ENCODE assay signal across 28 cellular contexts in the genomic region with DNA sequence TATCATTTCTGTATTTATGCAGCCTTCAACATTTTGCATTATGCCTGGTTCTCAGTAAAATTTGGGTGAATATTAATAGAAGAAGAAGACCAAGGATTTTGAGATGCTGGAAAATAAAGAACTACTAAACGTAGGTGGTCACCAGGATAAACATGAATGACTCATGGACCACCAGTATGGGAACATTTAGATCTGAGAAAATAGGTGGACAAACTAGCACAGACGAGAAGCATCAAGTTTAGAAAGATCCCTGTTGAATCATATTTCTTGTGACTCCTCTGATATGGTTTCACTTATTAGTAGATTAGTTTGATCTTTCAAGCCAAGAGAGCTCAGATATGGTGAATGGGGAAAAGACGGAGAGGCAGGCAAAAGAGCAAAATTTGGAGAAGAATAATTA.
"Had no signal": no experiment of that assay in that cellular context is flagged by ENCODE, and none has a peak within 500 bp of the region (broad histone marks: within the 10 kb centered on the region; RNA-seq: fewer than 3 reads in every experiment).

No MANE protein-coding gene starts in this region.

- ATAC-seq: activated CD8-positive, alpha-beta T cell treated with anti-CD3 and anti-CD28 coated beads, Interleukin-2, amount 10 ng/mL, durations not matched to agents 7 days and 5 days; Panc1; Right ventricle myocardium inferior; WTC11 had no signal

- H3K36me3 Mint-ChIP-seq: activated naive CD8-positive, alpha-beta T cell treated with anti-CD3 and anti-CD28 coated beads, Interleukin-2, amount 10 ng/mL, durations not matched to agents 7 days and 5 days had no signal

- H3K9me3 ChIP-seq: adrenal gland, breast epithelium, SK-N-SH had no signal

- H3K4me3 Mint-ChIP-seq: activated CD8-positive, alpha-beta T cell treated with anti-CD3 and anti-CD28 coated beads, Interleukin-2, amount 10 ng/mL, durations not matched to agents 7 days and 5 days; activated naive CD8-positive, alpha-beta T cell treated with anti-CD3 and anti-CD28 coated beads, Interleukin-2, amount 10 ng/mL, durations not matched to agents 7 days and 5 days; T-helper 1 cell treated with Interleukin-12 subunit alpha and Interleukin-12 subunit beta and Interleukin-4 antibody, amounts not matched to agents 30 μg/mL and 1 μg/mL, for 36 hours; WTC11 had no signal

- H3K36me3 ChIP-seq: adrenal gland, breast epithelium had no signal

- H3K27me3 ChIP-seq: adrenal gland, breast epithelium had no signal

- H3K4me1 ChIP-seq: breast epithelium had no signal

- H3K9me3 Mint-ChIP-seq: activated naive CD8-positive, alpha-beta T cell treated with anti-CD3 and anti-CD28 coated beads, Interleukin-2, amount 10 ng/mL, durations not matched to agents 7 days and 5 days had no signal

- H3K27ac ChIP-seq: adrenal gland, breast epithelium had no signal

- H3K27me3 Mint-ChIP-seq: activated naive CD8-positive, alpha-beta T cell treated with anti-CD3 and anti-CD28 coated beads, Interleukin-2, amount 10 ng/mL, durations not matched to agents 7 days and 5 days had no signal

- H3K4me3 ChIP-seq: adrenal gland, breast epithelium had no signal

- DNase-seq: activated CD4-positive, alpha-beta T cell treated with anti-CD3 and anti-CD28 coated beads for 48 hours; activated CD4-positive, alpha-beta T cell treated with anti-CD3 and anti-CD28 coated beads, Interleukin-2, amount 50 U/mL, for 4 hours; activated CD4-positive, CD25-positive, alpha-beta regulatory T cell treated with anti-CD3 and anti-CD28 coated beads, Interleukin-2, amount 50 U/mL, for 72 hours; activated CD8-positive, alpha-beta memory T cell treated with anti-CD3 and anti-CD28 coated beads, Interleukin-2, amount 50 U/mL, for 48 hours; activated CD8-positive, alpha-beta T cell treated with anti-CD3 and anti-CD28 coated beads, Interleukin-2, amount 10 ng/mL, durations not matched to agents 7 days and 5 days; activated naive CD4-positive, alpha-beta T cell treated with anti-CD3 and anti-CD28 coated beads, Interleukin-2, amount 50 U/mL, for 16 hours; activated naive CD8-positive, alpha-beta T cell treated with anti-CD3 and anti-CD28 coated beads, Interleukin-2, amount 10 ng/mL, durations not matched to agents 7 days and 5 days; activated T-cell treated with anti-CD3 and anti-CD28 coated beads, Interleukin-2, amount 50 U/mL, for 1 hour; adrenal gland; anterior cingulate cortex; Kasumi-1; KBM-7; MV-4-11; NCI-H1092 treated with DMSO at 0.1 percent for 48 hours; NCI-H1436; NCI-H1694 treated with DMSO at 0.1 percent for 48 hours; NCI-H2029 treated with DMSO at 0.1 percent for 48 hours; NCI-H345; NCI-H510A; NCI-H526 treated with DMSO at 0.1 percent for 48 hours; OCI-M1; RPMI8226; SK-N-SH had no signal

- H3K27ac Mint-ChIP-seq: activated CD8-positive, alpha-beta T cell treated with anti-CD3 and anti-CD28 coated beads, Interleukin-2, amount 10 ng/mL, durations not matched to agents 7 days and 5 days; activated naive CD8-positive, alpha-beta T cell treated with anti-CD3 and anti-CD28 coated beads, Interleukin-2, amount 10 ng/mL, durations not matched to agents 7 days and 5 days; T-helper 1 cell treated with Interleukin-12 subunit alpha and Interleukin-12 subunit beta and Interleukin-4 antibody, amounts not matched to agents 30 μg/mL and 1 μg/mL, for 36 hours; WTC11 had no signal

- H3K9ac ChIP-seq: SK-N-SH had no signal

- H3K4me2 ChIP-seq: SK-N-SH had no signal
